In the genomic region with DNA sequence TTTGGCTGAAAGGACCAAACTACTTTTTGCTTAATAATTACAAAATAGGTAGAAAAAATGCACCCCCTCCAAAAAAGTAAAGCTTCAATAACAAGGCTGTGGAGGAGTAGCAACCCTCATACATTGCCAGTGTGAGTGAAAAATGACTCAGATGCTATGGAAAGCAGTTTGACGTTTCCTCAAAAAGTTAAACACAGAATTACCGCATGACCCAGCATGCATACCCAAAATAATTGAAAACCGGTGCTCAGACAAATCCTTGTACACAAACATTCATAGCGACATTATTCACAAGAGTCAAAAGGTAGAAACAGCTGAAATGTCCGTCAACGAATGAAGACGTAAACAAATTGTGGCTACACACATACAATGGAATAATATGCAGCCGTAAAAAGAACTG, we compare ENCODE assay signal across 15 cellular contexts. TPM values are rescaled to one million over a fixed set of nuclear protein-coding genes. Genes with fewer than 3 reads are reported as not detected.
DNase-seq lines count a peak whose midpoint lies in the region; FAIRE-seq and TF ChIP-seq lines count a peak whose summit lies in the region.
"Had no signal": no experiment of that assay in that cellular context is flagged by ENCODE, and none has a peak within 500 bp of the region (broad histone marks: within the 10 kb centered on the region; RNA-seq: fewer than 3 reads in every experiment).

No MANE protein-coding gene starts in this region.

- TF ChIP-seq CTCF in bronchial epithelial cell (IDR thresholded peaks at IDR 0.05; ENCODE audit: insufficient read depth, low read length, severe bottlenecking), result no peak

- DNase-seq in NCI-H226 (peak; percentile 18), bronchial epithelial cell (ENCODE audit: low read depth) (peak; percentile 70), iris pigment epithelial cell (ENCODE audit: low read depth) (peak; percentile 14), NCI-H2171 (lab: John Stamatoyannopoulos, UW) (no peak), mesenteric fat pad (ENCODE audit: low spot score) (no peak), COR-L47 (lab: John Stamatoyannopoulos, UW) (no peak)
- DNase-seq in activated naive CD4-positive, alpha-beta T cell treated with anti-CD3 and anti-CD28 coated beads, Interleukin-2, amount 50 U/mL, for 16 hours, result no peak
- DNase-seq: CD4-positive, alpha-beta T cell; DMS153; DMS79 treated with DMSO at 0.1 percent for 48 hours; GF-D8 had no signal

- H3K4me3 ChIP-seq in bronchial epithelial cell (ENCODE audit: low read depth, low read length), result no peak overlapping the region

- H3K27me3 ChIP-seq in bronchial epithelial cell (ENCODE audit: control insufficient read depth, insufficient read depth, low read length), result no peaks in the 10 kb centered on the region

- no peak for FAIRE-seq in bronchial epithelial cell (lab: Jason Lieb, UNC)
- FAIRE-seq: A204.1, HTR-8/SVneo had no signal

- H3K36me3 ChIP-seq in bronchial epithelial cell (ENCODE audit: control insufficient read depth, insufficient read depth, low read length), result no peaks in the 10 kb centered on the region

RNA-seq across cellular contexts. Expression of a gene that starts 38.8 kb away (rescaled TPM):
- total RNA-seq in bronchial epithelial cell (1.0 TPM in 1 of 2 replicates, not detected in the other), mesenteric fat pad (not detected)
- total RNA-seq: CD4-positive, alpha-beta T cell; H1; H9 had no signal

Comparison
In these comparisons a context has a peak if more than half of its experiments do, and no peak if none do; other contexts are left out.
1. DNase-seq: peak in NCI-H226 (single experiment), bronchial epithelial cell (single experiment) and iris pigment epithelial cell (single experiment); none in NCI-H2171 (single experiment), mesenteric fat pad (single experiment), COR-L47 (single experiment) and activated naive CD4-positive, alpha-beta T cell treated with anti-CD3 and anti-CD28 coated beads, Interleukin-2, amount 50 U/mL, for 16 hours (single experiment).